In genomic region chr5:77842247-77842646, GRCh38 we compare ENCODE assay signal across 22 cellular contexts.
DNase-seq lines count a peak whose midpoint lies in the region; ATAC-seq and TF ChIP-seq lines count a peak whose summit lies in the region.
"Had no signal": no experiment of that assay in that cellular context is flagged by ENCODE, and none has a peak within 500 bp of the region (broad histone marks: within the 10 kb centered on the region; RNA-seq: fewer than 3 reads in every experiment).

No MANE protein-coding gene starts in this region.

- in situ Hi-C loops in mammary epithelial cell (cut with MboI; ENCODE audit: low sequenced_read_pairs in 2 of 2): no loop called here

- H3K27me3 ChIP-seq in mammary epithelial cell (ENCODE audit: insufficient read depth, low read length) (peaks cover 10% of the 10 kb centered on the region), foreskin keratinocyte (peaks cover 95% of the 10 kb centered on the region)

- no peak overlapping the region for H3K4me2 ChIP-seq in mammary epithelial cell (ENCODE audit: insufficient read depth, low read depth, low read length)
- H3K4me2 ChIP-seq: SK-N-SH had no signal

- intact Hi-C loops in MCF 10A (cut with micrococcal nuclease): no loop called here
- intact Hi-C loops in mammary epithelial cell (cut with micrococcal nuclease): no loop called here

- peaks cover 2% of the 10 kb centered on the region for H3K4me1 ChIP-seq in mammary epithelial cell (ENCODE audit: insufficient read depth, low read length)
- H3K4me1 ChIP-seq in foreskin keratinocyte: no peaks in the 10 kb centered on the region

- H3K4me3 ChIP-seq in mammary epithelial cell (replicated peaks in 1 of 3; ENCODE audit: insufficient read depth in 1 of 3, low read depth in 2 of 3, low read length in 3 of 3) (no peak overlapping the region), SK-N-MC (peak overlapping the region; percentile 51)
- H3K4me3 ChIP-seq: Peyer's patch had no signal

- H3K36me3 ChIP-seq in mammary epithelial cell (ENCODE audit: insufficient read depth, low read length) (no peaks in the 10 kb centered on the region), SK-N-MC (ENCODE audit: insufficient read depth, low read length) (no peaks in the 10 kb centered on the region)
- H3K36me3 ChIP-seq: Peyer's patch had no signal

- no peak overlapping the region for H2AFZ ChIP-seq in mammary epithelial cell (ENCODE audit: low read depth, low read length)

- peak; percentile 54 for DNase-seq in MCF 10A (ENCODE audit: unreplicated experiment)
- no peak for DNase-seq in mammary epithelial cell
- peak; percentile 98 for DNase-seq in SK-N-MC (ENCODE audit: low read depth, low spot score)
- peak; percentile 5 for DNase-seq in fibroblast of peridontal ligament (ENCODE audit: extremely low read depth)
- DNase-seq in stimulated activated naive CD4-positive, alpha-beta T cell treated with Interleukin-2 at 50 U/mL for 16 hours (lab: John Stamatoyannopoulos, UW): no peak
- DNase-seq in NOMO-1 treated with DMSO at 0.1 percent for 48 hours (lab: John Stamatoyannopoulos, UW; ENCODE audit: unreplicated experiment): no peak
- no peak for DNase-seq in mesothelial cell of epicardium (ENCODE audit: low spot score in 2 of 2, unreplicated experiment in 2 of 2)
- DNase-seq in foreskin keratinocyte: no peak
- DNase-seq: ACHN, Calu3, DMS79 treated with DMSO at 0.1 percent for 48 hours, H7, NCI-H1048, NCI-H1417, NCI-H1694, NCI-H2029 treated with DMSO at 0.1 percent for 48 hours, NCI-H526 treated with DMSO at 0.1 percent for 48 hours, OCI-M1, Peyer's patch, SIG-M5, SK-N-SH had no signal

- no peak overlapping the region for H3K27ac ChIP-seq in mammary epithelial cell (ENCODE audit: insufficient read depth, low read depth, low read length)
- peak overlapping the region; percentile 90 for H3K27ac ChIP-seq in SK-N-MC
- no peak overlapping the region for H3K27ac ChIP-seq in foreskin keratinocyte
- H3K27ac ChIP-seq: 22Rv1, Peyer's patch had no signal

- H3K9ac ChIP-seq in mammary epithelial cell (ENCODE audit: insufficient read depth, low read length) (no peak overlapping the region), SK-N-MC (ENCODE audit: insufficient read length) (peak overlapping the region; percentile 49)
- H3K9ac ChIP-seq: SK-N-SH had no signal

- dilution Hi-C loops in mammary epithelial cell (cut with HindIII; ENCODE audit: low sequenced_read_pairs): no loop called here

- H3K4me3 Mint-ChIP-seq in MCF 10A (ENCODE audit: unreplicated experiment) (no peak overlapping the region), mesothelial cell of epicardium (no peak overlapping the region)

- no peaks in the 10 kb centered on the region for H3K27me3 Mint-ChIP-seq in MCF 10A (ENCODE audit: insufficient read depth, unreplicated experiment)
- peaks cover 50% of the 10 kb centered on the region for H3K27me3 Mint-ChIP-seq in mesothelial cell of epicardium (ENCODE audit: low read depth)

- WGBS in mammary epithelial cell (ENCODE audit: low coverage, missing lambda C conversion rate): 88% methylated on average over 2 of the region's 2 CpGs

- H3K27ac Mint-ChIP-seq in MCF 10A (ENCODE audit: low read depth, unreplicated experiment) (peak overlapping the region; percentile 49), mesothelial cell of epicardium (no peak overlapping the region)

- CTCF ChIA-PET in MCF 10A (lab: Yijun Ruan, JAX): no interaction called here
- CTCF ChIA-PET in mammary epithelial cell (lab: Charles Lee; ENCODE audit: low non-redundant PET): no interaction called here

- H3K36me3 Mint-ChIP-seq in MCF 10A (ENCODE audit: insufficient read depth, unreplicated experiment) (no peaks in the 10 kb centered on the region), mesothelial cell of epicardium (no peaks in the 10 kb centered on the region)

- POLR2A ChIA-PET in MCF 10A (lab: Yijun Ruan, JAX): interaction anchor here (0.6 kb wide), 1 partner anchor 433 kb away, joined by 3 read pairs; no protein-coding TSS in a partner anchor

- no TSS peak for BruUV-seq in MCF 10A (replicated peaks; lab: Mats Ljungman, UMichigan)
- BruUV-seq in mammary epithelial cell (replicated peaks; lab: Mats Ljungman, UMichigan): no TSS peak

- H4K20me1 ChIP-seq in mammary epithelial cell (ENCODE audit: insufficient read depth, low read length): no peaks in the 10 kb centered on the region

- no peak for ATAC-seq in foreskin keratinocyte

- H3K9me3 Mint-ChIP-seq in MCF 10A (ENCODE audit: unreplicated experiment): no peaks in the 10 kb centered on the region
- H3K9me3 Mint-ChIP-seq in mesothelial cell of epicardium: no peaks in the 10 kb centered on the region

- TF ChIP-seq CTCF in MCF 10A (IDR thresholded peaks at IDR 0.05; ENCODE audit: unreplicated experiment) (no peak), mammary epithelial cell (conservative IDR thresholded peaks at IDR 0.05 in 1 of 2, IDR thresholded peaks at IDR 0.05 in 1 of 2; ENCODE audit: extremely low read depth in 1 of 2, insufficient read depth in 1 of 2, low read depth in 1 of 2, low read length in 2 of 2) (no peak), mesothelial cell of epicardium (IDR thresholded peaks at IDR 0.05; ENCODE audit: unreplicated experiment) (no peak), foreskin keratinocyte (conservative IDR thresholded peaks at IDR 0.05) (no peak)

- no peaks in the 10 kb centered on the region for H3K79me2 ChIP-seq in mammary epithelial cell (ENCODE audit: insufficient read depth, low read length)

- H3K9me3 ChIP-seq in mammary epithelial cell (replicated peaks; ENCODE audit: insufficient read depth, low read length): no peaks in the 10 kb centered on the region
- H3K9me3 ChIP-seq in SK-N-MC (ENCODE audit: low read depth, low read length): no peaks in the 10 kb centered on the region
- H3K9me3 ChIP-seq: Peyer's patch, SK-N-SH had no signal

- H3K4me1 Mint-ChIP-seq in MCF 10A (ENCODE audit: insufficient read depth, unreplicated experiment) (peaks cover 12% of the 10 kb centered on the region), mesothelial cell of epicardium (peaks cover 15% of the 10 kb centered on the region)

Comparison
In these comparisons a context has a peak if more than half of its experiments do, and no peak if none do; other contexts are left out.
1. DNase-seq: peak in MCF 10A (single experiment), SK-N-MC (single experiment) and fibroblast of peridontal ligament (single experiment); none in mammary epithelial cell (single experiment), stimulated activated naive CD4-positive, alpha-beta T cell treated with Interleukin-2 at 50 U/mL for 16 hours (single experiment), NOMO-1 treated with DMSO at 0.1 percent for 48 hours (single experiment), mesothelial cell of epicardium (0 of 2) and foreskin keratinocyte (0 of 2).